In genomic region chr9:136398286-136398685, GRCh38 we compare ENCODE assay signal across 12 cellular contexts. TPM values are rescaled to one million over a fixed set of nuclear protein-coding genes. Genes with fewer than 3 reads are reported as not detected.
DNase-seq lines count a peak whose midpoint lies in the region; ATAC-seq, FAIRE-seq and TF ChIP-seq lines count a peak whose summit lies in the region.
"Had no signal": no experiment of that assay in that cellular context is flagged by ENCODE, and none has a peak within 500 bp of the region (broad histone marks: within the 10 kb centered on the region; RNA-seq: fewer than 3 reads in every experiment).

No MANE protein-coding gene starts in this region.

- no peak for TF ChIP-seq EP300 in GM12878 (IDR thresholded peaks at IDR 0.05; ENCODE audit: borderline replicate concordance in 1 of 2, control insufficient read depth in 1 of 2, low read depth in 2 of 2, low read length in 2 of 2)

- H3K36me3 ChIP-seq in Caco-2 (ENCODE audit: control insufficient read depth, insufficient read depth, low read length), result peaks cover 1% of the 10 kb centered on the region; the same call in 1 of the 2 replicates
- H3K36me3 ChIP-seq in Karpas-422 (ENCODE audit: insufficient read depth, low read length), result peaks cover 22% of the 10 kb centered on the region
- peaks cover 24% of the 10 kb centered on the region in 2 experiments for H3K36me3 ChIP-seq in GM12878 (ENCODE audit: control insufficient read depth in 2 of 2, insufficient read depth in 2 of 2, low read length in 1 of 2)
- H3K36me3 ChIP-seq: uterus had no signal

- POLR2A ChIA-PET in Caco-2 (lab: Charles Lee) (no interaction called here), GM12878 (lab: Charles Lee) (interaction anchor here (1.1 kb wide), 1 partner anchor 14 kb away, joined by 3 read pairs; no protein-coding TSS in a partner anchor)

- H3K27me3 ChIP-seq in Caco-2 (replicated peaks; ENCODE audit: control insufficient read depth, insufficient read depth, low read length) (no peaks in the 10 kb centered on the region), Karpas-422 (ENCODE audit: low read length) (no peaks in the 10 kb centered on the region), GM12878 (replicated peaks in 1 of 2; ENCODE audit: control insufficient read depth in 2 of 2, insufficient read depth in 2 of 2, low read length in 1 of 2) (no peaks in the 10 kb centered on the region)
- H3K27me3 ChIP-seq: uterus had no signal

- ATAC-seq in GM12878 (no peak), HG03354 (IDR thresholded peaks at IDR 0.05; ENCODE audit: poor library complexity, severe bottlenecking, unreplicated experiment) (no peak)

- H3K4me3 Mint-ChIP-seq in Caco-2 (ENCODE audit: unreplicated experiment) (peak overlapping the region; percentile 91), nephron (peak overlapping the region; percentile 86 to 94 (median 88))

- BruUV-seq in Caco-2 (replicated peaks; lab: Mats Ljungman, UMichigan) (no TSS peak), GM12878 (replicated peaks; lab: Mats Ljungman, UMichigan) (no TSS peak)

- TF ChIP-seq CTCF in Caco-2 (IDR thresholded peaks at IDR 0.05; ENCODE audit: insufficient read depth in 1 of 2, low read depth in 1 of 2, low read length in 1 of 2, severe bottlenecking in 1 of 2, unreplicated experiment in 1 of 2), result no peak
- no peak for TF ChIP-seq CTCF in GM12878 (IDR thresholded peaks at IDR 0.05 in 2 of 3, conservative IDR thresholded peaks at IDR 0.05 in 1 of 3; ENCODE audit: control insufficient read depth in 2 of 3, extremely low read depth in 1 of 3, insufficient read depth in 1 of 3, low read depth in 3 of 3, low read length in 3 of 3)
- TF ChIP-seq CTCF in nephron (IDR thresholded peaks at IDR 0.05; ENCODE audit: unreplicated experiment in 3 of 3), result no peak

- no peaks in the 10 kb centered on the region for H3K27me3 Mint-ChIP-seq in Caco-2 (ENCODE audit: insufficient read depth, unreplicated experiment)
- H3K27me3 Mint-ChIP-seq in nephron (ENCODE audit: low read depth), result no peaks in the 10 kb centered on the region

- H3K4me1 Mint-ChIP-seq in Caco-2 (ENCODE audit: low read depth, unreplicated experiment) (peaks cover 20% of the 10 kb centered on the region), nephron (peaks cover 9% of the 10 kb centered on the region)

- DNase-seq in Caco-2, result no peak
- no peak for DNase-seq in Karpas-422
- DNase-seq in GM12878 (ENCODE audit: low read depth, low spot score), result no peak
- DNase-seq in NCI-H2196 treated with DMSO at 0.1 percent for 48 hours (lab: John Stamatoyannopoulos, UW; ENCODE audit: unreplicated experiment), result no peak
- DNase-seq in NCI-H1105 (lab: John Stamatoyannopoulos, UW), result no peak
- no peak for DNase-seq in activated CD4-positive, CD25-positive, alpha-beta regulatory T cell treated with anti-CD3 and anti-CD28 coated beads, Interleukin-2, amount 50 U/mL, for 72 hours
- DNase-seq: NCI-H1417 treated with DMSO at 0.1 percent for 48 hours, uterus had no signal

- H2AFZ ChIP-seq in Karpas-422 (ENCODE audit: low read length) (no peak overlapping the region), GM12878 (ENCODE audit: control insufficient read depth, low read depth, low read length) (no peak overlapping the region)

- WGBS in GM12878 (ENCODE audit: insufficient coverage, insufficient replicate concordance, low lambda C conversion rate, missing lambda C conversion rate), result 86% methylated on average over 12 of the region's 12 CpGs

- H3K9me2 ChIP-seq in Karpas-422 (replicated peaks; ENCODE audit: insufficient read depth, low read length), result no peaks in the 10 kb centered on the region

- no peak for TF ChIP-seq POLR2A in GM12878 (IDR thresholded peaks at IDR 0.05; ENCODE audit: low read depth, low read length)

- intact Hi-C loops in Caco-2 (cut with micrococcal nuclease; ENCODE audit: unreplicated experiment), result loop anchor here (5.0 kb wide), 1 partner anchor 36 kb away; the partner anchor contains the start of gene DNLZ
- intact Hi-C loops in GM12878 (cut with micrococcal nuclease; ENCODE audit: unreplicated experiment), result no loop called here

- no peak for FAIRE-seq in GM12878 (lab: Jason Lieb, UNC)
- FAIRE-seq: H1 had no signal

- CTCF ChIA-PET in Caco-2 (lab: Charles Lee) (no interaction called here), GM12878 (lab: Yijun Ruan, JAX) (no interaction called here)

- H3K4me2 ChIP-seq in Karpas-422 (ENCODE audit: low read depth, low read length, poor library complexity, severe bottlenecking) (peak overlapping the region; percentile 96), GM12878 (ENCODE audit: control insufficient read depth, insufficient read depth) (peak overlapping the region; percentile 92)

- no peak overlapping the region for H3K27ac ChIP-seq in Karpas-422 (ENCODE audit: low read length)
- H3K27ac ChIP-seq in GM12878 (ENCODE audit: control insufficient read depth, insufficient read depth), result no peak overlapping the region
- H3K27ac ChIP-seq: prostate gland, uterus had no signal

- no peaks in the 10 kb centered on the region for H3K9me3 ChIP-seq in Caco-2
- H3K9me3 ChIP-seq in Karpas-422 (ENCODE audit: low read length), result no peaks in the 10 kb centered on the region
- no peaks in the 10 kb centered on the region for H3K9me3 ChIP-seq in GM12878 (replicated peaks; ENCODE audit: control insufficient read depth, insufficient read depth, low read length)
- H3K9me3 ChIP-seq: prostate gland, uterus had no signal

- H3K79me2 ChIP-seq in Karpas-422 (ENCODE audit: low read length) (peaks cover 24% of the 10 kb centered on the region), GM12878 (ENCODE audit: control insufficient read depth, insufficient read depth, low read length) (peaks cover 26% of the 10 kb centered on the region)

- H3K9ac ChIP-seq in Karpas-422 (ENCODE audit: low read length) (peak overlapping the region; percentile 98), GM12878 (ENCODE audit: control insufficient read depth, insufficient read depth, low read length) (peak overlapping the region; percentile 82)

- RAD21 ChIA-PET in GM12878 (lab: Charles Lee; ENCODE audit: unreplicated experiment), result no interaction called here

- TF ChIP-seq RAD21 in GM12878 (IDR thresholded peaks at IDR 0.05; ENCODE audit: insufficient read depth, low read depth, low read length), result no peak

- H3K9me3 Mint-ChIP-seq in Caco-2 (ENCODE audit: unreplicated experiment) (no peaks in the 10 kb centered on the region), nephron (no peaks in the 10 kb centered on the region)

- in situ Hi-C loops in GM12878 (cut with MboI), result loop anchor here (5.0 kb wide), 1 partner anchor 61 kb away; no protein-coding TSS in a partner anchor

- no peaks in the 10 kb centered on the region for H3K4me1 ChIP-seq in Caco-2
- H3K4me1 ChIP-seq in Karpas-422 (ENCODE audit: low read length), result peaks cover 21% of the 10 kb centered on the region
- H3K4me1 ChIP-seq in GM12878 (ENCODE audit: control insufficient read depth, insufficient read depth, low read length), result peaks cover 13% of the 10 kb centered on the region

- SMC1A ChIA-PET in GM12878 (lab: Charles Lee; ENCODE audit: uncharacterized antibody, unreplicated experiment), result no interaction called here

- H3K4me3 ChIP-seq in Caco-2 (ENCODE audit: low read depth, low read length), result no peak overlapping the region
- H3K4me3 ChIP-seq in Karpas-422 (ENCODE audit: low read length), result peak overlapping the region; percentile 100
- H3K4me3 ChIP-seq in GM12878, result peak overlapping the region; percentile 96

- H4K20me1 ChIP-seq in Karpas-422 (ENCODE audit: insufficient read depth, low read depth, low read length) (peaks cover 17% of the 10 kb centered on the region; the same call in 1 of the 2 replicates), GM12878 (ENCODE audit: control insufficient read depth, insufficient read depth) (no peaks in the 10 kb centered on the region)

- H3K27ac Mint-ChIP-seq in Caco-2 (ENCODE audit: unreplicated experiment) (peak overlapping the region; percentile 76), nephron (no peak overlapping the region)

- H3K36me3 Mint-ChIP-seq in Caco-2 (ENCODE audit: insufficient read depth, unreplicated experiment), result peaks cover 71% of the 10 kb centered on the region
- H3K36me3 Mint-ChIP-seq in nephron (ENCODE audit: low read depth), result peaks cover 29% of the 10 kb centered on the region

RNA-seq across cellular contexts. Expression of gene SNAPC4, which starts 1.7 kb away (rescaled TPM):
- total RNA-seq in Caco-2 (2022) (15.3 and 17.2 TPM in 2 replicates), GM12878 (2014; rRNA removed) (7.7 and 8.8 TPM in 2 replicates), GM12878 (2014; rRNA removed; fragmentation: Illumina TruSeq; extraction: Trizol) (5.1 and 5.2 TPM in 2 replicates), GM12878 (2021) (16.4 and 19.8 TPM in 2 replicates)
- 3.7 and 9.6 TPM in 2 replicates for total RNA-seq in Karpas-422 (2014; rRNA removed; shearing (Covaris generic); ENCODE audit: low replicate concordance)
- total RNA-seq in GM12878 (2013; cell fraction: nucleolus; rRNA removed), result 20.6 and 25.5 TPM in 2 replicates
- 3.1 TPM for polyA plus RNA-seq in GM12878 (2011; ENCODE audit: low read depth)
- polyA plus RNA-seq in GM12878 (2011; rRNA removed) (2.4 and 3.5 TPM in 2 replicates), GM12878 (2014; fragmentation: Illumina TruSeq; extraction: Trizol) (7.1 and 8.7 TPM in 2 replicates), GM12878 (2014; fragmentation: Nextera tagmentation; extraction: Ambion mirVana) (under 1 TPM; 0.42 to 0.43 TPM), GM12878 (2014; rRNA removed) (16.9 and 18.1 TPM in 2 replicates), GM12878 (2016; fragmentation: Nextera tagmentation; extraction: Ambion mirVana) (1 to 10 TPM; 6.8 to 7.2 TPM)
- 3.4 and 5.5 TPM in 2 replicates for polyA plus RNA-seq in GM12878 (2011; cell fraction: cytosol; rRNA removed)
- 21.4 and 37.3 TPM in 2 replicates for polyA plus RNA-seq in GM12878 (2011; cell fraction: nucleus; rRNA removed)
- 8.0 and 10.3 TPM in 2 replicates for polyA plus RNA-seq in GM12878 (2012)
- 2.6 and 3.9 TPM in 2 replicates for polyA minus RNA-seq in GM12878 (2011; rRNA and poly(A)+ RNA removed)
- 2.4 and 2.7 TPM in 2 replicates for polyA minus RNA-seq in GM12878 (2011; cell fraction: cytosol; rRNA and poly(A)+ RNA removed)
- polyA minus RNA-seq in GM12878 (2011; cell fraction: nucleus; rRNA and poly(A)+ RNA removed), result 4.5 and 7.1 TPM in 2 replicates

RNA-seq across cellular contexts. Expression of gene ENTR1, which starts 12.1 kb away (rescaled TPM):
- 85.2 and 92.6 TPM in 2 replicates for total RNA-seq in Caco-2 (2022)
- 65.5 and 116 TPM in 2 replicates for total RNA-seq in Karpas-422 (2014; rRNA removed; shearing (Covaris generic); ENCODE audit: low replicate concordance)
- 55.0 and 60.4 TPM in 2 replicates for total RNA-seq in GM12878 (2013; cell fraction: nucleolus; rRNA removed)
- 58.4 and 61.2 TPM in 2 replicates for total RNA-seq in GM12878 (2014; rRNA removed)
- 35.5 and 38.4 TPM in 2 replicates for total RNA-seq in GM12878 (2014; rRNA removed; fragmentation: Illumina TruSeq; extraction: Trizol)
- total RNA-seq in GM12878 (2021), result 75.4 and 81.7 TPM in 2 replicates
- polyA plus RNA-seq in GM12878 (2011; ENCODE audit: low read depth), result 17.1 TPM
- 47.7 and 55.4 TPM in 2 replicates for polyA plus RNA-seq in GM12878 (2011; rRNA removed)
- polyA plus RNA-seq in GM12878 (2011; cell fraction: cytosol; rRNA removed), result 41.9 and 53.8 TPM in 2 replicates
- polyA plus RNA-seq in GM12878 (2011; cell fraction: nucleus; rRNA removed), result 296 and 320 TPM in 2 replicates
- 32.2 and 42.4 TPM in 2 replicates for polyA plus RNA-seq in GM12878 (2012)
- 19.0 and 43.7 TPM in 2 replicates for polyA plus RNA-seq in GM12878 (2014; fragmentation: Illumina TruSeq; extraction: Trizol)
- 10 to 100 TPM in 1 of 2 experiments, 1 to 10 TPM in 1; 8.2 to 20.4 TPM for polyA plus RNA-seq in GM12878 (2014; fragmentation: Nextera tagmentation; extraction: Ambion mirVana)
- 96.4 and 105 TPM in 2 replicates for polyA plus RNA-seq in GM12878 (2014; rRNA removed)
- polyA plus RNA-seq in GM12878 (2016; fragmentation: Nextera tagmentation; extraction: Ambion mirVana), result 10 to 100 TPM; 10.5 to 14.9 TPM
- 15.0 and 45.6 TPM in 2 replicates for polyA minus RNA-seq in GM12878 (2011; rRNA and poly(A)+ RNA removed)
- polyA minus RNA-seq in GM12878 (2011; cell fraction: cytosol; rRNA and poly(A)+ RNA removed), result 24.7 and 29.1 TPM in 2 replicates
- polyA minus RNA-seq in GM12878 (2011; cell fraction: nucleus; rRNA and poly(A)+ RNA removed), result 50.2 and 69.5 TPM in 2 replicates

RNA-seq across cellular contexts. Expression of gene PMPCA, which starts 12.2 kb away (rescaled TPM):
- total RNA-seq in Caco-2 (2022) (89.9 and 91.5 TPM in 2 replicates), GM12878 (2014; rRNA removed) (61.7 and 67.9 TPM in 2 replicates), GM12878 (2014; rRNA removed; fragmentation: Illumina TruSeq; extraction: Trizol) (40.8 and 47.3 TPM in 2 replicates), GM12878 (2021) (85.9 and 89.8 TPM in 2 replicates)
- 20.9 and 55.8 TPM in 2 replicates for total RNA-seq in Karpas-422 (2014; rRNA removed; shearing (Covaris generic); ENCODE audit: low replicate concordance)
- total RNA-seq in GM12878 (2013; cell fraction: nucleolus; rRNA removed), result 64.9 and 75.3 TPM in 2 replicates
- polyA plus RNA-seq in GM12878 (2011; ENCODE audit: low read depth), result 37.1 TPM
- polyA plus RNA-seq in GM12878 (2011; rRNA removed) (80.3 and 82.5 TPM in 2 replicates), GM12878 (2014; fragmentation: Illumina TruSeq; extraction: Trizol) (63.1 and 69.0 TPM in 2 replicates), GM12878 (2014; fragmentation: Nextera tagmentation; extraction: Ambion mirVana) (10 to 100 TPM in 1 of 2 experiments, 1 to 10 TPM in 1; 8.1 to 12.3 TPM), GM12878 (2014; rRNA removed) (90.0 and 93.0 TPM in 2 replicates), GM12878 (2016; fragmentation: Nextera tagmentation; extraction: Ambion mirVana) (100 to 1,000 TPM; 123 to 137 TPM)
- polyA plus RNA-seq in GM12878 (2011; cell fraction: cytosol; rRNA removed), result 70.0 and 94.3 TPM in 2 replicates
- 268 and 279 TPM in 2 replicates for polyA plus RNA-seq in GM12878 (2011; cell fraction: nucleus; rRNA removed)
- 78.5 and 91.3 TPM in 2 replicates for polyA plus RNA-seq in GM12878 (2012)
- polyA minus RNA-seq in GM12878 (2011; rRNA and poly(A)+ RNA removed), result 50.8 and 53.6 TPM in 2 replicates
- polyA minus RNA-seq in GM12878 (2011; cell fraction: cytosol; rRNA and poly(A)+ RNA removed), result 13.8 and 16.0 TPM in 2 replicates
- 46.1 and 51.3 TPM in 2 replicates for polyA minus RNA-seq in GM12878 (2011; cell fraction: nucleus; rRNA and poly(A)+ RNA removed)

RNA-seq across cellular contexts. Expression of gene CARD9, which starts 24.8 kb away (rescaled TPM):
- total RNA-seq in Caco-2 (2022) (1.7 and 2.6 TPM in 2 replicates), GM12878 (2014; rRNA removed) (1.9 and 2.2 TPM in 2 replicates), GM12878 (2014; rRNA removed; fragmentation: Illumina TruSeq; extraction: Trizol) (0.55 and 0.58 TPM in 2 replicates), GM12878 (2021) (2.4 and 2.6 TPM in 2 replicates)
- 1.3 and 2.9 TPM in 2 replicates for total RNA-seq in Karpas-422 (2014; rRNA removed; shearing (Covaris generic); ENCODE audit: low replicate concordance)
- 35.2 and 40.5 TPM in 2 replicates for total RNA-seq in GM12878 (2013; cell fraction: nucleolus; rRNA removed)
- polyA plus RNA-seq in GM12878 (2011; ENCODE audit: low read depth), result 0.59 TPM
- polyA plus RNA-seq in GM12878 (2011; rRNA removed) (1.9 and 4.9 TPM in 2 replicates), GM12878 (2014; fragmentation: Illumina TruSeq; extraction: Trizol) (0.34 TPM in 1 of 2 replicates, not detected in the other), GM12878 (2014; fragmentation: Nextera tagmentation; extraction: Ambion mirVana) (under 1 TPM in 1 of 2 experiments, not detected in 1; 0.11 TPM), GM12878 (2014; rRNA removed) (1.6 and 2.1 TPM in 2 replicates), GM12878 (2016; fragmentation: Nextera tagmentation; extraction: Ambion mirVana) (1 to 10 TPM; 1.8 to 2.2 TPM)
- 5.3 and 9.1 TPM in 2 replicates for polyA plus RNA-seq in GM12878 (2011; cell fraction: cytosol; rRNA removed)
- polyA plus RNA-seq in GM12878 (2011; cell fraction: nucleus; rRNA removed), result 80.5 and 97.8 TPM in 2 replicates
- polyA plus RNA-seq in GM12878 (2012), result 2.7 and 2.9 TPM in 2 replicates
- polyA minus RNA-seq in GM12878 (2011; rRNA and poly(A)+ RNA removed), result 3.6 and 6.7 TPM in 2 replicates
- polyA minus RNA-seq in GM12878 (2011; cell fraction: cytosol; rRNA and poly(A)+ RNA removed), result 2.4 and 2.8 TPM in 2 replicates
- polyA minus RNA-seq in GM12878 (2011; cell fraction: nucleus; rRNA and poly(A)+ RNA removed), result 10.4 and 18.9 TPM in 2 replicates

RNA-seq across cellular contexts. Expression of gene DNLZ, which starts 34.7 kb away (rescaled TPM):
- total RNA-seq in Caco-2 (2022) (27.1 and 29.1 TPM in 2 replicates), GM12878 (2014; rRNA removed) (18.1 and 29.7 TPM in 2 replicates), GM12878 (2014; rRNA removed; fragmentation: Illumina TruSeq; extraction: Trizol) (4.6 and 4.8 TPM in 2 replicates), GM12878 (2021) (23.5 and 26.1 TPM in 2 replicates)
- total RNA-seq in Karpas-422 (2014; rRNA removed; shearing (Covaris generic); ENCODE audit: low replicate concordance), result 40.1 and 104 TPM in 2 replicates
- total RNA-seq in GM12878 (2013; cell fraction: nucleolus; rRNA removed), result 3.0 and 4.6 TPM in 2 replicates
- polyA plus RNA-seq in GM12878 (2011; ENCODE audit: low read depth), result 3.2 TPM
- polyA plus RNA-seq in GM12878 (2011; rRNA removed) (1.2 and 3.8 TPM in 2 replicates), GM12878 (2014; fragmentation: Illumina TruSeq; extraction: Trizol) (0.66 TPM in 1 of 2 replicates, not detected in the other), GM12878 (2014; fragmentation: Nextera tagmentation; extraction: Ambion mirVana) (1 to 10 TPM in 1 of 2 experiments, not detected in 1; 1.5 TPM), GM12878 (2014; rRNA removed) (23.8 and 26.3 TPM in 2 replicates), GM12878 (2016; fragmentation: Nextera tagmentation; extraction: Ambion mirVana) (10 to 100 TPM; 14.7 to 25.8 TPM)
- polyA plus RNA-seq in GM12878 (2011; cell fraction: cytosol; rRNA removed), result 5.9 and 8.6 TPM in 2 replicates
- 6.3 and 9.4 TPM in 2 replicates for polyA plus RNA-seq in GM12878 (2011; cell fraction: nucleus; rRNA removed)
- 7.6 and 11.2 TPM in 2 replicates for polyA plus RNA-seq in GM12878 (2012)
- 0.29 and 0.82 TPM in 2 replicates for polyA minus RNA-seq in GM12878 (2011; rRNA and poly(A)+ RNA removed)
- 1.2 and 3.7 TPM in 2 replicates for polyA minus RNA-seq in GM12878 (2011; cell fraction: cytosol; rRNA and poly(A)+ RNA removed)
- 3.3 and 7.7 TPM in 2 replicates for polyA minus RNA-seq in GM12878 (2011; cell fraction: nucleus; rRNA and poly(A)+ RNA removed)
